Comparison of ENCODE assay signal across 22 cellular contexts in genomic region chr3:185737020-185737419, GRCh38.
A peak's percentile ranks its signal among the peaks of the same experiment; 100 is the strongest.
DNase-seq lines count a peak whose midpoint lies in the region; ATAC-seq and TF ChIP-seq lines count a peak whose summit lies in the region.
"Had no signal": no experiment of that assay in that cellular context is flagged by ENCODE, and none has a peak within 500 bp of the region (broad histone marks: within the 10 kb centered on the region; RNA-seq: fewer than 3 reads in every experiment).

No MANE protein-coding gene starts in this region.

- CTCF ChIA-PET in Panc1 (lab: Charles Lee): interaction anchor here (3.9 kb wide), 1 partner anchor 31 kb away, joined by 20 read pairs; no protein-coding TSS in a partner anchor
- CTCF ChIA-PET in activated CD8-positive, alpha-beta T cell treated with anti-CD3 and anti-CD28 coated beads, Interleukin-2, amount 10 ng/mL, durations not matched to agents 7 days and 5 days (lab: Charles Lee): interaction anchor here (3.6 kb wide), 1 partner anchor 31 kb away, joined by 23 read pairs; no protein-coding TSS in a partner anchor
- CTCF ChIA-PET in activated CD4-positive, alpha-beta T cell treated with anti-CD3 and anti-CD28 coated beads for 36 hours (lab: Charles Lee): no interaction called here

- peak overlapping the region; percentile 1 for H3K27ac ChIP-seq in Panc1 (ENCODE audit: low read length)
- H3K27ac ChIP-seq: body of pancreas, C4-2B, heart right ventricle, KMS-11, pancreas, vagina had no signal

- no peaks in the 10 kb centered on the region for H3K27me3 Mint-ChIP-seq in nephron (ENCODE audit: low read depth)
- peaks cover 11% of the 10 kb centered on the region for H3K27me3 Mint-ChIP-seq in activated CD8-positive, alpha-beta T cell treated with anti-CD3 and anti-CD28 coated beads, Interleukin-2, amount 10 ng/mL, durations not matched to agents 7 days and 5 days (ENCODE audit: low read depth)
- peaks cover 5% of the 10 kb centered on the region for H3K27me3 Mint-ChIP-seq in activated naive CD8-positive, alpha-beta T cell treated with anti-CD3 and anti-CD28 coated beads for 36 hours
- H3K27me3 Mint-ChIP-seq in activated CD4-positive, alpha-beta T cell treated with anti-CD3 and anti-CD28 coated beads for 36 hours: peaks cover 6% of the 10 kb centered on the region

- H3K36me3 Mint-ChIP-seq in nephron (ENCODE audit: low read depth): peaks cover 9% of the 10 kb centered on the region
- H3K36me3 Mint-ChIP-seq in activated CD8-positive, alpha-beta T cell treated with anti-CD3 and anti-CD28 coated beads, Interleukin-2, amount 10 ng/mL, durations not matched to agents 7 days and 5 days (ENCODE audit: low read depth): no peaks in the 10 kb centered on the region
- H3K36me3 Mint-ChIP-seq in activated naive CD8-positive, alpha-beta T cell treated with anti-CD3 and anti-CD28 coated beads for 36 hours: no peaks in the 10 kb centered on the region
- no peaks in the 10 kb centered on the region for H3K36me3 Mint-ChIP-seq in activated CD4-positive, alpha-beta T cell treated with anti-CD3 and anti-CD28 coated beads for 36 hours (ENCODE audit: low read depth)

- no peaks in the 10 kb centered on the region for H3K9me3 ChIP-seq in Panc1 (ENCODE audit: control insufficient read depth, insufficient read depth, low read depth, low read length)
- H3K9me3 ChIP-seq: body of pancreas, heart right ventricle, pancreas, vagina had no signal

- intact Hi-C loops in Panc1 (cut with micrococcal nuclease; ENCODE audit: unreplicated experiment): loop anchor here (5.0 kb wide), 1 partner anchor 80 kb away; no protein-coding TSS in a partner anchor
- intact Hi-C loops in activated CD4-positive, alpha-beta T cell treated with anti-CD3 and anti-CD28 coated beads for 36 hours (cut with DNase I, micrococcal nuclease): no loop called here

- no peak overlapping the region for H3K4me3 ChIP-seq in Panc1 (ENCODE audit: low read depth in 2 of 2, low read length in 2 of 2)
- H3K4me3 ChIP-seq: body of pancreas, heart right ventricle, pancreas, vagina had no signal

- H3K36me3 ChIP-seq in Panc1 (ENCODE audit: control insufficient read depth, insufficient read depth, low read length): no peaks in the 10 kb centered on the region
- H3K36me3 ChIP-seq: heart right ventricle, pancreas, vagina had no signal

- peaks cover 58% of the 10 kb centered on the region for H3K4me1 Mint-ChIP-seq in nephron
- H3K4me1 Mint-ChIP-seq in activated CD8-positive, alpha-beta T cell treated with anti-CD3 and anti-CD28 coated beads, Interleukin-2, amount 10 ng/mL, durations not matched to agents 7 days and 5 days (ENCODE audit: low read depth): no peaks in the 10 kb centered on the region
- H3K4me1 Mint-ChIP-seq in activated naive CD8-positive, alpha-beta T cell treated with anti-CD3 and anti-CD28 coated beads for 36 hours: no peaks in the 10 kb centered on the region
- no peaks in the 10 kb centered on the region for H3K4me1 Mint-ChIP-seq in activated CD4-positive, alpha-beta T cell treated with anti-CD3 and anti-CD28 coated beads for 36 hours

- H3K4me3 Mint-ChIP-seq in nephron: no peak overlapping the region
- no peak overlapping the region for H3K4me3 Mint-ChIP-seq in activated CD8-positive, alpha-beta T cell treated with anti-CD3 and anti-CD28 coated beads, Interleukin-2, amount 10 ng/mL, durations not matched to agents 7 days and 5 days
- no peak overlapping the region for H3K4me3 Mint-ChIP-seq in activated naive CD8-positive, alpha-beta T cell treated with anti-CD3 and anti-CD28 coated beads for 36 hours
- H3K4me3 Mint-ChIP-seq in activated CD4-positive, alpha-beta T cell treated with anti-CD3 and anti-CD28 coated beads for 36 hours: no peak overlapping the region
- H3K4me3 Mint-ChIP-seq: stimulated activated naive CD8-positive, alpha-beta T cell treated with anti-CD3 and anti-CD28 coated beads, Interleukin-15, Interleukin-2, amounts not matched to agents 100 ng/mL and 50 ng/mL, for 24 hours had no signal

- peaks cover 73% of the 10 kb centered on the region for H3K4me1 ChIP-seq in Panc1 (ENCODE audit: control insufficient read depth, insufficient read depth, low read length)
- H3K4me1 ChIP-seq: body of pancreas, pancreas had no signal

- H3K9me3 Mint-ChIP-seq in nephron: no peaks in the 10 kb centered on the region
- no peaks in the 10 kb centered on the region for H3K9me3 Mint-ChIP-seq in activated CD8-positive, alpha-beta T cell treated with anti-CD3 and anti-CD28 coated beads, Interleukin-2, amount 10 ng/mL, durations not matched to agents 7 days and 5 days (ENCODE audit: insufficient read depth)
- no peaks in the 10 kb centered on the region for H3K9me3 Mint-ChIP-seq in activated naive CD8-positive, alpha-beta T cell treated with anti-CD3 and anti-CD28 coated beads for 36 hours
- H3K9me3 Mint-ChIP-seq in activated CD4-positive, alpha-beta T cell treated with anti-CD3 and anti-CD28 coated beads for 36 hours (ENCODE audit: low read depth): no peaks in the 10 kb centered on the region
- H3K9me3 Mint-ChIP-seq: stimulated activated naive CD8-positive, alpha-beta T cell treated with anti-CD3 and anti-CD28 coated beads, Interleukin-15, Interleukin-2, amounts not matched to agents 100 ng/mL and 50 ng/mL, for 24 hours had no signal

- no TSS peak for BruUV-seq in Panc1 (replicated peaks; lab: Mats Ljungman, UMichigan)

- DNase-seq in ELR (ENCODE audit: low read depth): peak; percentile 93
- no peak for DNase-seq in Panc1 (ENCODE audit: low read depth, low spot score)
- peak; percentile 47 for DNase-seq in dedifferentiated amniotic fluid mesenchymal stem cell (ENCODE audit: extremely low spot score)
- DNase-seq in activated CD8-positive, alpha-beta T cell treated with anti-CD3 and anti-CD28 coated beads, Interleukin-2, amount 10 ng/mL, durations not matched to agents 7 days and 5 days: no peak
- no peak for DNase-seq in activated naive CD8-positive, alpha-beta T cell treated with anti-CD3 and anti-CD28 coated beads for 36 hours
- DNase-seq in activated CD4-positive, alpha-beta T cell treated with anti-CD3 and anti-CD28 coated beads for 36 hours: no peak
- DNase-seq: activated CD8-positive, alpha-beta memory T cell treated with anti-CD3 and anti-CD28 coated beads for 24 hours; activated effector memory CD4-positive, alpha-beta T cell treated with anti-CD3 and anti-CD28 coated beads, Interleukin-2, amount 50 U/mL, for 16 hours; body of pancreas; H7; heart right ventricle; kidney glomerular epithelial cell; NCI-H1436; NCI-H510A; pancreas; stimulated activated CD4-positive, alpha-beta T cell treated with anti-CD3 and anti-CD28 coated beads, Interleukin-12 subunit alpha, Interleukin-12 subunit beta, amount 100 ng/mL, for 4 hours had no signal

- no peaks in the 10 kb centered on the region for H3K27me3 ChIP-seq in Panc1 (ENCODE audit: control insufficient read depth, insufficient read depth, low read length)
- H3K27me3 ChIP-seq: body of pancreas, heart right ventricle, pancreas, vagina had no signal

- POLR2A ChIA-PET in Panc1 (lab: Charles Lee): interaction anchor here (0.6 kb wide), 1 partner anchor 27 kb away, joined by 13 read pairs; no protein-coding TSS in a partner anchor
- POLR2A ChIA-PET in activated CD8-positive, alpha-beta T cell treated with anti-CD3 and anti-CD28 coated beads, Interleukin-2, amount 10 ng/mL, durations not matched to agents 7 days and 5 days (lab: Charles Lee): no interaction called here
- POLR2A ChIA-PET in activated CD4-positive, alpha-beta T cell treated with anti-CD3 and anti-CD28 coated beads for 36 hours (lab: Charles Lee): interaction anchor here (0.5 kb wide), 1 partner anchor 277 kb away, joined by 3 read pairs; no protein-coding TSS in a partner anchor

- ATAC-seq in Panc1: peak; percentile 52
- ATAC-seq in GM18873 (IDR thresholded peaks at IDR 0.05; ENCODE audit: low FRiP score, unreplicated experiment): no peak
- no peak for ATAC-seq in activated CD8-positive, alpha-beta T cell treated with anti-CD3 and anti-CD28 coated beads, Interleukin-2, amount 10 ng/mL, durations not matched to agents 7 days and 5 days
- ATAC-seq in activated CD4-positive, alpha-beta T cell treated with anti-CD3 and anti-CD28 coated beads for 36 hours: no peak
- ATAC-seq: body of pancreas, pancreas had no signal

- in situ Hi-C loops in Panc1 (cut with HindIII; ENCODE audit: low pct_unique_long_range_greater_than_20kb, low sequenced_read_pairs): no loop called here

- H3K27ac Mint-ChIP-seq in nephron: peak overlapping the region in 2 of 3 experiments; percentile 2
- H3K27ac Mint-ChIP-seq in activated CD8-positive, alpha-beta T cell treated with anti-CD3 and anti-CD28 coated beads, Interleukin-2, amount 10 ng/mL, durations not matched to agents 7 days and 5 days: no peak overlapping the region
- H3K27ac Mint-ChIP-seq in activated naive CD8-positive, alpha-beta T cell treated with anti-CD3 and anti-CD28 coated beads for 36 hours: no peak overlapping the region
- no peak overlapping the region for H3K27ac Mint-ChIP-seq in activated CD4-positive, alpha-beta T cell treated with anti-CD3 and anti-CD28 coated beads for 36 hours
- H3K27ac Mint-ChIP-seq: stimulated activated naive CD8-positive, alpha-beta T cell treated with anti-CD3 and anti-CD28 coated beads, Interleukin-15, Interleukin-2, amounts not matched to agents 100 ng/mL and 50 ng/mL, for 24 hours had no signal

- no peak for TF ChIP-seq CTCF in Panc1 (IDR thresholded peaks at IDR 0.05)
- TF ChIP-seq CTCF in nephron (IDR thresholded peaks at IDR 0.05; ENCODE audit: unreplicated experiment in 3 of 3): no peak

Comparison
In these comparisons a context has a peak if more than half of its experiments do, and no peak if none do; other contexts are left out.
1. DNase-seq: peak in ELR (single experiment) and dedifferentiated amniotic fluid mesenchymal stem cell (single experiment); none in Panc1 (single experiment), activated CD8-positive, alpha-beta T cell treated with anti-CD3 and anti-CD28 coated beads, Interleukin-2, amount 10 ng/mL, durations not matched to agents 7 days and 5 days (single experiment), activated naive CD8-positive, alpha-beta T cell treated with anti-CD3 and anti-CD28 coated beads for 36 hours (single experiment) and activated CD4-positive, alpha-beta T cell treated with anti-CD3 and anti-CD28 coated beads for 36 hours (single experiment).
2. H3K27ac Mint-ChIP-seq: peak in nephron (2 of 3); none in activated CD8-positive, alpha-beta T cell treated with anti-CD3 and anti-CD28 coated beads, Interleukin-2, amount 10 ng/mL, durations not matched to agents 7 days and 5 days (single experiment), activated naive CD8-positive, alpha-beta T cell treated with anti-CD3 and anti-CD28 coated beads for 36 hours (single experiment) and activated CD4-positive, alpha-beta T cell treated with anti-CD3 and anti-CD28 coated beads for 36 hours (single experiment).